14 cellular contexts compared by ENCODE assay signal in genomic region chr16:88298882-88299745, GRCh38.
DNase-seq lines count a peak whose midpoint lies in the region; ATAC-seq and TF ChIP-seq lines count a peak whose summit lies in the region.
"Had no signal": no experiment of that assay in that cellular context is flagged by ENCODE, and none has a peak within 500 bp of the region (broad histone marks: within the 10 kb centered on the region; RNA-seq: fewer than 3 reads in every experiment).

No MANE protein-coding gene starts in this region.

- peak overlapping the region; percentile 28 for H3K9ac ChIP-seq in smooth muscle cell (ENCODE audit: low read depth)

- no peaks in the 10 kb centered on the region for H3K9me3 Mint-ChIP-seq in activated naive CD4-positive, alpha-beta T cell treated with anti-CD3 and anti-CD28 coated beads for 36 hours

- 52% methylated on average over 12 of the region's 14 CpGs for WGBS in smooth muscle cell (ENCODE audit: low lambda C conversion rate)

- H3K4me3 Mint-ChIP-seq in activated naive CD4-positive, alpha-beta T cell treated with anti-CD3 and anti-CD28 coated beads for 36 hours: no peak overlapping the region

- no peak overlapping the region for H2AFZ ChIP-seq in smooth muscle cell (ENCODE audit: low read depth)

- H3K4me1 ChIP-seq in smooth muscle cell (ENCODE audit: low read depth): peaks cover 17% of the 10 kb centered on the region
- H3K4me1 ChIP-seq: psoas muscle had no signal

- peaks cover 6% of the 10 kb centered on the region for H3F3A ChIP-seq in smooth muscle cell (ENCODE audit: low read depth)

- H3K4me2 ChIP-seq in smooth muscle cell: peak overlapping the region; percentile 53

- H4K20me1 ChIP-seq in smooth muscle cell (ENCODE audit: low read depth): no peaks in the 10 kb centered on the region

- H3K27me3 Mint-ChIP-seq in activated naive CD4-positive, alpha-beta T cell treated with anti-CD3 and anti-CD28 coated beads for 36 hours (ENCODE audit: low read depth): peaks cover 4% of the 10 kb centered on the region

- peak; percentile 14 for DNase-seq in activated naive CD4-positive, alpha-beta T cell treated with anti-CD3 and anti-CD28 coated beads for 36 hours
- no peak for DNase-seq in activated naive CD4-positive, alpha-beta T cell treated with Interleukin-2 at 50 U/mL for 16 hours
- DNase-seq in M059J (ENCODE audit: low read depth): peak; percentile 26
- DNase-seq in epithelial cell of esophagus (ENCODE audit: low read depth): peak; percentile 69
- DNase-seq in smooth muscle cell (lab: John Stamatoyannopoulos, UW; ENCODE audit: unreplicated experiment): no peak
- no peak for DNase-seq in foreskin melanocyte
- DNase-seq in NCI-H1694 (lab: John Stamatoyannopoulos, UW): no peak
- DNase-seq: activated gamma-delta T cell treated with Interleukin-2 at 50 U/mL for 16 hours, GF-D8, NCI-H1048, NCI-H510A treated with DMSO at 0.1 percent for 48 hours, WERI-Rb-1 had no signal

- no peak overlapping the region for H3K4me3 ChIP-seq in epithelial cell of esophagus (ENCODE audit: low read length)
- no peak overlapping the region for H3K4me3 ChIP-seq in smooth muscle cell
- H3K4me3 ChIP-seq: psoas muscle had no signal

- H3K36me3 Mint-ChIP-seq in activated naive CD4-positive, alpha-beta T cell treated with anti-CD3 and anti-CD28 coated beads for 36 hours (ENCODE audit: low read depth): no peaks in the 10 kb centered on the region

- CTCF ChIA-PET in activated naive CD4-positive, alpha-beta T cell treated with anti-CD3 and anti-CD28 coated beads for 36 hours (lab: Charles Lee): interaction anchor here (1.0 kb wide), 1 partner anchor 12 kb away, joined by 3 read pairs; no protein-coding TSS in a partner anchor

- no peaks in the 10 kb centered on the region for H3K4me1 Mint-ChIP-seq in activated naive CD4-positive, alpha-beta T cell treated with anti-CD3 and anti-CD28 coated beads for 36 hours (ENCODE audit: low read depth)

- H3K27me3 ChIP-seq in smooth muscle cell (ENCODE audit: low read depth): no peaks in the 10 kb centered on the region

- H3K27ac ChIP-seq in smooth muscle cell (ENCODE audit: low read depth): peak overlapping the region; percentile 74
- H3K27ac ChIP-seq: psoas muscle, WERI-Rb-1 had no signal

- ATAC-seq in HG03378 (IDR thresholded peaks at IDR 0.05; ENCODE audit: unreplicated experiment): no peak
- ATAC-seq: psoas muscle had no signal

- no peaks in the 10 kb centered on the region for H3K79me2 ChIP-seq in smooth muscle cell (ENCODE audit: low read depth)

- TF ChIP-seq CTCF in epithelial cell of esophagus (IDR thresholded peaks at IDR 0.05; ENCODE audit: insufficient read depth, low read depth, low read length, missing control alignments): no peak
- TF ChIP-seq CTCF in smooth muscle cell (IDR thresholded peaks at IDR 0.05; ENCODE audit: borderline replicate concordance, insufficient read depth, poor library complexity, severe bottlenecking): no peak

- H3K36me3 ChIP-seq in smooth muscle cell (ENCODE audit: low read depth): no peaks in the 10 kb centered on the region
- H3K36me3 ChIP-seq: WERI-Rb-1 had no signal

- H3K27ac Mint-ChIP-seq in activated naive CD4-positive, alpha-beta T cell treated with anti-CD3 and anti-CD28 coated beads for 36 hours: no peak overlapping the region

- no peaks in the 10 kb centered on the region for H3K9me3 ChIP-seq in smooth muscle cell (replicated peaks; ENCODE audit: low read depth)
- H3K9me3 ChIP-seq: psoas muscle had no signal

- intact Hi-C loops in activated naive CD4-positive, alpha-beta T cell treated with anti-CD3 and anti-CD28 coated beads for 36 hours (cut with micrococcal nuclease): no loop called here

Comparison
In these comparisons a context has a peak if more than half of its experiments do, and no peak if none do; other contexts are left out.
1. DNase-seq: peak in activated naive CD4-positive, alpha-beta T cell treated with anti-CD3 and anti-CD28 coated beads for 36 hours (single experiment), M059J (single experiment) and epithelial cell of esophagus (single experiment); none in activated naive CD4-positive, alpha-beta T cell treated with Interleukin-2 at 50 U/mL for 16 hours (single experiment), smooth muscle cell (single experiment), foreskin melanocyte (single experiment) and NCI-H1694 (single experiment).